Comparison of ENCODE assay signal across 1 cellular context in genomic region chr1:43990271-43991199, GRCh38.
TF ChIP-seq lines count a peak whose summit lies in the region.

No MANE protein-coding gene starts in this region.

TF ChIP-seq in HepG2, 621 proteins besides CTCF, POLR2A, EP300 and RAD21:
- no peak for TF ChIP-seq PRDM15 (CRISPR knock-in tag; IDR thresholded peaks at IDR 0.05)
- TF ChIP-seq ZSCAN22 (CRISPR knock-in tag; IDR thresholded peaks at IDR 0.05) = peak; percentile 96
- TF ChIP-seq ZNF747 (CRISPR knock-in tag; IDR thresholded peaks at IDR 0.05; ENCODE audit: borderline replicate concordance) = 0 out of 2 replicates have a peak, but pooled peaks have one; percentile 13
- peak; percentile 11 for TF ChIP-seq SRSF1 (optimal IDR thresholded peaks at IDR 0.05; ENCODE audit: low read depth, low read length)
